9 cellular contexts compared by ENCODE assay signal in the genomic region with DNA sequence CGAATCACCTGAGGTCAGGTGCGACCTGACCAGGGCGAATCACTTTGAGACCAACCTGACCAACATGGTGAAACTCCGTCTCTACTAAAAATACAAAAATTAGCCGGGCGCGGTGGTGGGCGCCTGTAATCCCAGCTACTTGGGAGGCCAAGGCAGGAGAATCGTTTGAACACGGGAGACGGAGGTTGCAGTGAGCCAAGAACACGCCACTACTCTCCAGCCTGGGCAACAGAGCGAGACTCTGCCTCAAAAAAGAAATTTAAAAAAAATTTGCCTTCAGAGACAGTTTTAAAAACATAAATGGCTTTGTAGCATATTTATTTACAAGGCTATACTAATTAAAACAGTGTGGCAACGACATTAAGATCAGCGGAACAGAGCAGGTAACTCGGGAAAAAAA. TPM values are rescaled to one million over a fixed set of nuclear protein-coding genes. Genes with fewer than 3 reads are reported as not detected.
DNase-seq lines count a peak whose midpoint lies in the region; ATAC-seq, FAIRE-seq and TF ChIP-seq lines count a peak whose summit lies in the region.
"Not testable (repeated sequence)": the region's sequence is repeated elsewhere in the genome, so short reads cannot be mapped to it uniquely, and the experiment has no call there.
"Had no signal": no experiment of that assay in that cellular context is flagged by ENCODE, and none has a peak within 500 bp of the region (broad histone marks: within the 10 kb centered on the region; RNA-seq: fewer than 3 reads in every experiment).

No MANE protein-coding gene starts in this region.

- H3K36me3 Mint-ChIP-seq in activated CD4-positive, alpha-beta T cell treated with anti-CD3 and anti-CD28 coated beads for 36 hours (ENCODE audit: low read depth) = peaks cover 37% of the 10 kb centered on the region
- H3K36me3 Mint-ChIP-seq in type B pancreatic cell = peaks cover 14% of the 10 kb centered on the region

- H3K4me3 Mint-ChIP-seq in activated CD4-positive, alpha-beta T cell treated with anti-CD3 and anti-CD28 coated beads for 36 hours = peak overlapping the region; percentile 90
- H3K4me3 Mint-ChIP-seq in type B pancreatic cell = peak overlapping the region; percentile 82

- not testable (repeated sequence) for TF ChIP-seq RAD21 in GM12878 (IDR thresholded peaks at IDR 0.05; ENCODE audit: insufficient read depth, low read depth, low read length)

- H3K4me2 ChIP-seq in DND-41 (ENCODE audit: insufficient read depth, low read length) (peak overlapping the region; percentile 98), Loucy (ENCODE audit: low read depth, low read length, poor library complexity, severe bottlenecking) (peak overlapping the region; percentile 84), GM12878 (ENCODE audit: control insufficient read depth, insufficient read depth) (peak overlapping the region; percentile 91)

- SMC1A ChIA-PET in GM12878 (lab: Charles Lee; ENCODE audit: uncharacterized antibody, unreplicated experiment) = interaction anchor here (1.2 to 2.9 kb wide), 6 partner anchors 8 to 171 kb away, joined by 4 to 12 read pairs (median 8); partner anchors contain the start of genes ATP5F1E and NELFCD

- WGBS in GM12878 (ENCODE audit: insufficient coverage, insufficient replicate concordance, low lambda C conversion rate, missing lambda C conversion rate) = 84% methylated on average over 16 of the region's 16 CpGs
- 66 to 83% methylated on average over 14 to 16 of the region's 16 CpGs for WGBS in esophagus squamous epithelium, 2 donors
- WGBS in psoas muscle, 3 donors = 86 to 91% (median 90%) methylated on average over 16 of the region's 16 CpGs

- peaks cover 53% of the 10 kb centered on the region for H3K4me1 Mint-ChIP-seq in activated CD4-positive, alpha-beta T cell treated with anti-CD3 and anti-CD28 coated beads for 36 hours
- peaks cover 21% of the 10 kb centered on the region for H3K4me1 Mint-ChIP-seq in type B pancreatic cell (ENCODE audit: unreplicated experiment)

- in situ Hi-C loops in GM12878 (cut with MboI) = loop anchor here (10.0 kb wide), 1 partner anchor 387 kb away; the partner anchor contains the start of gene STX16

- H3K4me1 ChIP-seq in DND-41 (ENCODE audit: insufficient read depth, low read length) (peaks cover 48% of the 10 kb centered on the region), Loucy (ENCODE audit: insufficient read depth, low read length, poor library complexity, severe bottlenecking) (peaks cover 63% of the 10 kb centered on the region), GM12878 (ENCODE audit: control insufficient read depth, insufficient read depth, low read length) (peaks cover 13% of the 10 kb centered on the region), esophagus squamous epithelium (peaks cover 12 to 50% (median 20%) of the 10 kb centered on the region in 3 donors), lower lobe of right lung (peaks cover 34% of the 10 kb centered on the region), psoas muscle (peaks cover 25% of the 10 kb centered on the region)

- not testable (repeated sequence) for H3K9me2 ChIP-seq in Loucy (replicated peaks; ENCODE audit: low read depth, low read length)

- H3K79me2 ChIP-seq in DND-41 (ENCODE audit: insufficient read depth, low read length) = peaks cover 64% of the 10 kb centered on the region
- H3K79me2 ChIP-seq in Loucy (ENCODE audit: insufficient read depth, low read length) = peaks cover 62% of the 10 kb centered on the region
- peaks cover 60% of the 10 kb centered on the region for H3K79me2 ChIP-seq in GM12878 (ENCODE audit: control insufficient read depth, insufficient read depth, low read length)

- not testable (repeated sequence) for BruUV-seq in GM12878 (replicated peaks; lab: Mats Ljungman, UMichigan)

- TF ChIP-seq CTCF in DND-41 (IDR thresholded peaks at IDR 0.05; ENCODE audit: borderline replicate concordance, extremely low read depth, low read length, poor library complexity, severe bottlenecking); Loucy (conservative IDR thresholded peaks at IDR 0.05; ENCODE audit: low read length); GM12878 (IDR thresholded peaks at IDR 0.05 in 2 of 3, conservative IDR thresholded peaks at IDR 0.05 in 1 of 3; ENCODE audit: control insufficient read depth in 2 of 3, extremely low read depth in 1 of 3, insufficient read depth in 1 of 3, low read depth in 3 of 3, low read length in 3 of 3); esophagus squamous epithelium (IDR thresholded peaks at IDR 0.05); lower lobe of right lung (IDR thresholded peaks at IDR 0.05); psoas muscle (IDR thresholded peaks at IDR 0.05); type B pancreatic cell (conservative IDR thresholded peaks at IDR 0.05): not testable (repeated sequence)

- TF ChIP-seq EP300 in GM12878 (IDR thresholded peaks at IDR 0.05; ENCODE audit: borderline replicate concordance in 1 of 2, control insufficient read depth in 1 of 2, low read depth in 2 of 2, low read length in 2 of 2) = not testable (repeated sequence)

- H3K9me3 ChIP-seq in DND-41 (ENCODE audit: insufficient read depth, low read length, severe bottlenecking); Loucy (ENCODE audit: insufficient read depth, low read depth, low read length); GM12878 (replicated peaks; ENCODE audit: control insufficient read depth, insufficient read depth, low read length); esophagus squamous epithelium; lower lobe of right lung; psoas muscle: not testable (repeated sequence)

- H3K4me3 ChIP-seq in DND-41 (ENCODE audit: low read depth in 1 of 2, low read length in 2 of 2) (peak overlapping the region; percentile 84 to 95; a peak in 3 of 4 replicates), Loucy (ENCODE audit: low read length, poor library complexity, severe bottlenecking) (peak overlapping the region; percentile 89), GM12878 (peak overlapping the region; percentile 89), esophagus squamous epithelium (peak overlapping the region; percentile 68 to 91 (median 72)), lower lobe of right lung (peak overlapping the region; percentile 93), psoas muscle (peak overlapping the region; percentile 80)

- not testable (repeated sequence) for H3K27me3 ChIP-seq in DND-41 (ENCODE audit: insufficient read depth, low read length, poor library complexity); Loucy (ENCODE audit: insufficient read depth, low read length, poor library complexity, severe bottlenecking); GM12878 (replicated peaks in 1 of 2; ENCODE audit: control insufficient read depth in 2 of 2, insufficient read depth in 2 of 2, low read length in 1 of 2); esophagus squamous epithelium; lower lobe of right lung (ENCODE audit: low read depth); psoas muscle (ENCODE audit: insufficient read depth in 3 of 3, low read length in 2 of 3)

- not testable (repeated sequence) for H3K9me3 Mint-ChIP-seq in activated CD4-positive, alpha-beta T cell treated with anti-CD3 and anti-CD28 coated beads for 36 hours (ENCODE audit: low read depth); type B pancreatic cell

- not testable (repeated sequence) for DNase-seq in DND-41; activated CD4-positive, alpha-beta T cell treated with anti-CD3 and anti-CD28 coated beads for 36 hours; GM12878 (ENCODE audit: low read depth, low spot score); esophagus squamous epithelium (lab: John Stamatoyannopoulos, UW); lower lobe of right lung; psoas muscle; type B pancreatic cell (ENCODE audit: extremely low spot score, unreplicated experiment)

- H3K9ac ChIP-seq in DND-41 (ENCODE audit: low read depth, low read length) = peak overlapping the region; percentile 85
- peak overlapping the region; percentile 83 for H3K9ac ChIP-seq in Loucy (ENCODE audit: low read depth, low read length, poor library complexity, severe bottlenecking)
- peak overlapping the region; percentile 94 for H3K9ac ChIP-seq in GM12878 (ENCODE audit: control insufficient read depth, insufficient read depth, low read length)

- not testable (repeated sequence) for H3F3A ChIP-seq in Loucy (ENCODE audit: low read depth)

- intact Hi-C loops in activated CD4-positive, alpha-beta T cell treated with anti-CD3 and anti-CD28 coated beads for 36 hours (cut with DNase I, micrococcal nuclease); GM12878 (cut with micrococcal nuclease; ENCODE audit: unreplicated experiment); esophagus squamous epithelium (cut with DNase I); lower lobe of right lung (cut with DNase I): not testable (repeated sequence)
- intact Hi-C loops in psoas muscle (cut with DNase I) = loop anchor here in 1 of 2 donors (5.0 kb wide), 1 partner anchor 149 kb away; no protein-coding TSS in a partner anchor

- H3K36me3 ChIP-seq in DND-41 (ENCODE audit: insufficient read depth, low read length) (peaks cover 44% of the 10 kb centered on the region), Loucy (ENCODE audit: insufficient read depth, low read length) (peaks cover 18% of the 10 kb centered on the region; the same call in 1 of the 2 replicates), GM12878 (ENCODE audit: control insufficient read depth in 2 of 2, insufficient read depth in 2 of 2, low read length in 1 of 2) (peaks cover 4 to 17% of the 10 kb centered on the region in 2 experiments), esophagus squamous epithelium (peaks cover 0 to 19% (median 14%) of the 10 kb centered on the region in 3 donors), lower lobe of right lung (peaks cover 19% of the 10 kb centered on the region), psoas muscle (ENCODE audit: insufficient read depth in 1 of 2, low read depth in 1 of 2) (peaks cover 6 to 19% of the 10 kb centered on the region in 2 donors)

- ATAC-seq in DND-41 (ENCODE audit: insufficient read depth, low read depth); activated CD4-positive, alpha-beta T cell treated with anti-CD3 and anti-CD28 coated beads for 36 hours; GM12878; lower lobe of right lung; psoas muscle: not testable (repeated sequence)

- H3K27ac ChIP-seq in DND-41 (ENCODE audit: low read length) = peak overlapping the region; percentile 85
- peak overlapping the region; percentile 87 for H3K27ac ChIP-seq in GM12878 (ENCODE audit: control insufficient read depth, insufficient read depth)
- H3K27ac ChIP-seq in esophagus squamous epithelium = peak overlapping the region in 3 of 4 donors; percentile 88 to 94 (median 92)
- H3K27ac ChIP-seq in lower lobe of right lung = peak overlapping the region; percentile 87
- peak overlapping the region; percentile 79 for H3K27ac ChIP-seq in psoas muscle

- H3K27me3 Mint-ChIP-seq in activated CD4-positive, alpha-beta T cell treated with anti-CD3 and anti-CD28 coated beads for 36 hours; type B pancreatic cell: not testable (repeated sequence)

- TF ChIP-seq POLR2A in GM12878 (IDR thresholded peaks at IDR 0.05; ENCODE audit: low read depth, low read length); esophagus squamous epithelium (IDR thresholded peaks at IDR 0.05): not testable (repeated sequence)

- H3K27ac Mint-ChIP-seq in activated CD4-positive, alpha-beta T cell treated with anti-CD3 and anti-CD28 coated beads for 36 hours = peak overlapping the region; percentile 94
- H3K27ac Mint-ChIP-seq in type B pancreatic cell = peak overlapping the region; percentile 76

- H2AFZ ChIP-seq in DND-41 (ENCODE audit: low read depth, low read length); Loucy (ENCODE audit: low read length); GM12878 (ENCODE audit: control insufficient read depth, low read depth, low read length): not testable (repeated sequence)

- H4K20me1 ChIP-seq in DND-41 (ENCODE audit: insufficient read depth, low read length) (peaks cover 47% of the 10 kb centered on the region), Loucy (ENCODE audit: insufficient read depth, low read length, poor library complexity, severe bottlenecking) (peaks cover 56% of the 10 kb centered on the region)
- not testable (repeated sequence) for H4K20me1 ChIP-seq in GM12878 (ENCODE audit: control insufficient read depth, insufficient read depth)

- RAD21 ChIA-PET in GM12878 (lab: Charles Lee; ENCODE audit: unreplicated experiment) = interaction anchor here (1.2 to 1.7 kb wide), 2 partner anchors 9 to 12 kb away, joined by 5 read pairs; partner anchors contain the start of gene ATP5F1E

- FAIRE-seq in GM12878 (lab: Jason Lieb, UNC) = not testable (repeated sequence)

- CTCF ChIA-PET in activated CD4-positive, alpha-beta T cell treated with anti-CD3 and anti-CD28 coated beads for 36 hours (lab: Charles Lee) = interaction anchor here (0.8 to 1.0 kb wide), 3 partner anchors 8 to 158 kb away, joined by 3 to 4 read pairs (median 3); no protein-coding TSS in a partner anchor
- CTCF ChIA-PET in GM12878 (lab: Yijun Ruan, JAX) = interaction anchor here (0.9 to 1.3 kb wide), 3 partner anchors 9 to 134 kb away, joined by 3 to 4 read pairs (median 3); partner anchors contain the start of gene ATP5F1E

- POLR2A ChIA-PET in activated CD4-positive, alpha-beta T cell treated with anti-CD3 and anti-CD28 coated beads for 36 hours (lab: Charles Lee) = interaction anchor here (0.6 to 2.4 kb wide), 2 partner anchors 9 to 124 kb away, joined by 4 to 16 read pairs; partner anchors contain the start of gene ATP5F1E
- POLR2A ChIA-PET in GM12878 (lab: Charles Lee) = interaction anchor here (1.5 to 4.3 kb wide), 3 partner anchors 10 to 155 kb away, joined by 4 to 40 read pairs (median 12); partner anchors contain the start of gene ATP5F1E

RNA-seq across cellular contexts. Expression of gene PRELID3B, which starts 1.1 kb away (rescaled TPM):
- 100 to 1,000 TPM; 148 to 196 TPM for total RNA-seq in activated CD4-positive, alpha-beta T cell treated with anti-CD3 and anti-CD28 coated beads for 36 hours
- 36.3 and 39.0 TPM in 2 replicates for total RNA-seq in GM12878 (2013; cell fraction: nucleolus; rRNA removed)
- 123 and 138 TPM in 2 replicates for total RNA-seq in GM12878 (2014; rRNA removed)
- total RNA-seq in GM12878 (2014; rRNA removed; fragmentation: Illumina TruSeq; extraction: Trizol) = 119 and 125 TPM in 2 replicates
- total RNA-seq in GM12878 (2021) = 86.1 and 96.0 TPM in 2 replicates
- polyA plus RNA-seq in GM12878 (2011; ENCODE audit: low read depth) = 39.7 TPM
- 114 and 159 TPM in 2 replicates for polyA plus RNA-seq in GM12878 (2011; rRNA removed)
- 40.6 and 42.3 TPM in 2 replicates for polyA plus RNA-seq in GM12878 (2011; cell fraction: cytosol; rRNA removed)
- polyA plus RNA-seq in GM12878 (2011; cell fraction: nucleus; rRNA removed) = 45.3 and 58.8 TPM in 2 replicates
- polyA plus RNA-seq in GM12878 (2012) = 61.1 and 67.2 TPM in 2 replicates
- polyA plus RNA-seq in GM12878 (2014; fragmentation: Illumina TruSeq; extraction: Trizol) = 98.8 and 123 TPM in 2 replicates
- polyA plus RNA-seq in GM12878 (2014; fragmentation: Nextera tagmentation; extraction: Ambion mirVana) = 100 to 1,000 TPM; 130 to 151 TPM
- 72.5 and 73.9 TPM in 2 replicates for polyA plus RNA-seq in GM12878 (2014; rRNA removed)
- polyA plus RNA-seq in GM12878 (2016; fragmentation: Nextera tagmentation; extraction: Ambion mirVana) = 100 to 1,000 TPM; 141 to 146 TPM
- 88.3 and 110 TPM in 2 replicates for polyA minus RNA-seq in GM12878 (2011; rRNA and poly(A)+ RNA removed)
- polyA minus RNA-seq in GM12878 (2011; cell fraction: cytosol; rRNA and poly(A)+ RNA removed) = 68.4 and 76.6 TPM in 2 replicates
- polyA minus RNA-seq in GM12878 (2011; cell fraction: nucleus; rRNA and poly(A)+ RNA removed) = 32.2 and 42.4 TPM in 2 replicates
- 10 to 100 TPM; 44.7 to 73.1 (median 68.5) TPM for total RNA-seq in esophagus squamous epithelium
- total RNA-seq in lower lobe of right lung = 43.0 TPM
- total RNA-seq in psoas muscle = 10 to 100 TPM; 33.7 to 57.5 (median 34.2) TPM
- 10 to 100 TPM; 23.2 to 61.2 (median 42.9) TPM for polyA plus RNA-seq in psoas muscle
- 45.9 and 54.9 TPM in 2 replicates for total RNA-seq in type B pancreatic cell (ENCODE audit: low replicate concordance)

RNA-seq across cellular contexts. Expression of gene ATP5F1E, which starts 9.4 kb away (rescaled TPM):
- total RNA-seq in activated CD4-positive, alpha-beta T cell treated with anti-CD3 and anti-CD28 coated beads for 36 hours = 10 to 100 TPM; 63.5 to 76.1 TPM
- 45.3 and 50.2 TPM in 2 replicates for total RNA-seq in GM12878 (2013; cell fraction: nucleolus; rRNA removed)
- total RNA-seq in GM12878 (2014; rRNA removed) = 49.0 and 61.6 TPM in 2 replicates
- 96.3 and 96.9 TPM in 2 replicates for total RNA-seq in GM12878 (2014; rRNA removed; fragmentation: Illumina TruSeq; extraction: Trizol)
- 96.4 and 107 TPM in 2 replicates for total RNA-seq in GM12878 (2021)
- 5.8 TPM for polyA plus RNA-seq in GM12878 (2011; ENCODE audit: low read depth)
- polyA plus RNA-seq in GM12878 (2011; rRNA removed) = 137 and 138 TPM in 2 replicates
- polyA plus RNA-seq in GM12878 (2011; cell fraction: cytosol; rRNA removed) = 34.9 and 35.0 TPM in 2 replicates
- polyA plus RNA-seq in GM12878 (2011; cell fraction: nucleus; rRNA removed) = 24.3 and 27.8 TPM in 2 replicates
- polyA plus RNA-seq in GM12878 (2012) = 86.3 and 113 TPM in 2 replicates
- polyA plus RNA-seq in GM12878 (2014; fragmentation: Illumina TruSeq; extraction: Trizol) = 35.2 and 53.1 TPM in 2 replicates
- polyA plus RNA-seq in GM12878 (2014; fragmentation: Nextera tagmentation; extraction: Ambion mirVana) = 100 to 1,000 TPM; 169 to 219 TPM
- polyA plus RNA-seq in GM12878 (2014; rRNA removed) = 79.8 and 89.2 TPM in 2 replicates
- 100 to 1,000 TPM; 391 to 407 TPM for polyA plus RNA-seq in GM12878 (2016; fragmentation: Nextera tagmentation; extraction: Ambion mirVana)
- polyA minus RNA-seq in GM12878 (2011; rRNA and poly(A)+ RNA removed) = 12.8 and 20.0 TPM in 2 replicates
- polyA minus RNA-seq in GM12878 (2011; cell fraction: cytosol; rRNA and poly(A)+ RNA removed) = 15.2 and 16.2 TPM in 2 replicates
- 38.1 and 48.9 TPM in 2 replicates for polyA minus RNA-seq in GM12878 (2011; cell fraction: nucleus; rRNA and poly(A)+ RNA removed)
- total RNA-seq in esophagus squamous epithelium = 10 to 100 TPM; 11.6 to 35.5 (median 26.0) TPM
- total RNA-seq in lower lobe of right lung = 73.8 TPM
- total RNA-seq in psoas muscle = 10 to 100 TPM; 72.1 to 88.5 (median 87.1) TPM
- polyA plus RNA-seq in psoas muscle = 10 to 100 TPM; 57.1 to 65.4 (median 63.6) TPM
- total RNA-seq in type B pancreatic cell (ENCODE audit: low replicate concordance) = 75.6 and 81.8 TPM in 2 replicates

RNA-seq across cellular contexts. Expression of gene TUBB1, which starts 22.3 kb away (rescaled TPM):
- not detected for total RNA-seq in activated CD4-positive, alpha-beta T cell treated with anti-CD3 and anti-CD28 coated beads for 36 hours
- not detected in 2 replicates for total RNA-seq in GM12878 (2013; cell fraction: nucleolus; rRNA removed)
- total RNA-seq in GM12878 (2014; rRNA removed) = 0.06 and 0.11 TPM in 2 replicates
- 0.04 TPM in 1 of 2 replicates, not detected in the other for total RNA-seq in GM12878 (2014; rRNA removed; fragmentation: Illumina TruSeq; extraction: Trizol)
- not detected in 2 replicates for total RNA-seq in GM12878 (2021)
- polyA plus RNA-seq in GM12878 (2011; ENCODE audit: low read depth) = 0.24 TPM
- 0.03 and 0.07 TPM in 2 replicates for polyA plus RNA-seq in GM12878 (2011; rRNA removed)
- 0.03 TPM in 1 of 2 replicates, not detected in the other for polyA plus RNA-seq in GM12878 (2011; cell fraction: cytosol; rRNA removed)
- polyA plus RNA-seq in GM12878 (2011; cell fraction: nucleus; rRNA removed) = 0.07 and 0.10 TPM in 2 replicates
- polyA plus RNA-seq in GM12878 (2012) = 0.21 and 0.34 TPM in 2 replicates
- 0.04 TPM in 1 of 2 replicates, not detected in the other for polyA plus RNA-seq in GM12878 (2014; fragmentation: Illumina TruSeq; extraction: Trizol)
- under 1 TPM in 1 of 2 experiments, not detected in 1; 0.02 TPM for polyA plus RNA-seq in GM12878 (2014; fragmentation: Nextera tagmentation; extraction: Ambion mirVana)
- polyA plus RNA-seq in GM12878 (2014; rRNA removed) = 0.05 TPM in 1 of 2 replicates, not detected in the other
- under 1 TPM; 0.13 to 0.20 TPM for polyA plus RNA-seq in GM12878 (2016; fragmentation: Nextera tagmentation; extraction: Ambion mirVana)
- not detected in 2 replicates for polyA minus RNA-seq in GM12878 (2011; rRNA and poly(A)+ RNA removed)
- polyA minus RNA-seq in GM12878 (2011; cell fraction: cytosol; rRNA and poly(A)+ RNA removed) = not detected in 2 replicates
- polyA minus RNA-seq in GM12878 (2011; cell fraction: nucleus; rRNA and poly(A)+ RNA removed) = 0.12 TPM in 1 of 2 replicates, not detected in the other
- total RNA-seq in esophagus squamous epithelium = under 1 TPM in 1 of 4 donors, not detected in 3; 0.19 TPM
- 6.5 TPM for total RNA-seq in lower lobe of right lung
- under 1 TPM; 0.08 to 0.32 (median 0.19) TPM for total RNA-seq in psoas muscle
- under 1 TPM in 2 of 3 donors, not detected in 1; 0.03 to 0.05 TPM for polyA plus RNA-seq in psoas muscle
- total RNA-seq in type B pancreatic cell (ENCODE audit: low replicate concordance) = 0.46 and 0.52 TPM in 2 replicates
- total RNA-seq: dermis blood vessel endothelial cell had no signal

RNA-seq across cellular contexts. Expression of gene CTSZ, which starts 34.4 kb away (rescaled TPM):
- 10 to 100 TPM; 26.6 to 29.4 TPM for total RNA-seq in activated CD4-positive, alpha-beta T cell treated with anti-CD3 and anti-CD28 coated beads for 36 hours
- 99.1 and 102 TPM in 2 replicates for total RNA-seq in GM12878 (2013; cell fraction: nucleolus; rRNA removed)
- total RNA-seq in GM12878 (2014; rRNA removed) = 110 and 139 TPM in 2 replicates
- 177 and 192 TPM in 2 replicates for total RNA-seq in GM12878 (2014; rRNA removed; fragmentation: Illumina TruSeq; extraction: Trizol)
- 225 and 233 TPM in 2 replicates for total RNA-seq in GM12878 (2021)
- polyA plus RNA-seq in GM12878 (2011; ENCODE audit: low read depth) = 150 TPM
- polyA plus RNA-seq in GM12878 (2011; rRNA removed) = 92.8 and 169 TPM in 2 replicates
- polyA plus RNA-seq in GM12878 (2011; cell fraction: cytosol; rRNA removed) = 156 and 185 TPM in 2 replicates
- polyA plus RNA-seq in GM12878 (2011; cell fraction: nucleus; rRNA removed) = 103 and 127 TPM in 2 replicates
- polyA plus RNA-seq in GM12878 (2012) = 163 and 223 TPM in 2 replicates
- polyA plus RNA-seq in GM12878 (2014; fragmentation: Illumina TruSeq; extraction: Trizol) = 301 and 321 TPM in 2 replicates
- polyA plus RNA-seq in GM12878 (2014; fragmentation: Nextera tagmentation; extraction: Ambion mirVana) = 10 to 100 TPM in 1 of 2 experiments, 1 to 10 TPM in 1; 6.0 to 14.0 TPM
- 215 and 256 TPM in 2 replicates for polyA plus RNA-seq in GM12878 (2014; rRNA removed)
- polyA plus RNA-seq in GM12878 (2016; fragmentation: Nextera tagmentation; extraction: Ambion mirVana) = 10 to 100 TPM in 1 of 2 experiments, 1 to 10 TPM in 1; 8.0 to 11.8 TPM
- 135 TPM in 2 replicates for polyA minus RNA-seq in GM12878 (2011; rRNA and poly(A)+ RNA removed)
- polyA minus RNA-seq in GM12878 (2011; cell fraction: cytosol; rRNA and poly(A)+ RNA removed) = 45.5 and 58.7 TPM in 2 replicates
- 34.0 and 64.2 TPM in 2 replicates for polyA minus RNA-seq in GM12878 (2011; cell fraction: nucleus; rRNA and poly(A)+ RNA removed)
- 10 to 100 TPM; 22.3 to 89.7 (median 57.2) TPM for total RNA-seq in esophagus squamous epithelium
- total RNA-seq in lower lobe of right lung = 533 TPM
- total RNA-seq in psoas muscle = 10 to 100 TPM; 41.2 to 50.5 (median 45.0) TPM
- 10 to 100 TPM; 38.2 to 47.3 (median 41.0) TPM for polyA plus RNA-seq in psoas muscle
- 71.9 and 75.9 TPM in 2 replicates for total RNA-seq in type B pancreatic cell (ENCODE audit: low replicate concordance)
